In the genomic region with DNA sequence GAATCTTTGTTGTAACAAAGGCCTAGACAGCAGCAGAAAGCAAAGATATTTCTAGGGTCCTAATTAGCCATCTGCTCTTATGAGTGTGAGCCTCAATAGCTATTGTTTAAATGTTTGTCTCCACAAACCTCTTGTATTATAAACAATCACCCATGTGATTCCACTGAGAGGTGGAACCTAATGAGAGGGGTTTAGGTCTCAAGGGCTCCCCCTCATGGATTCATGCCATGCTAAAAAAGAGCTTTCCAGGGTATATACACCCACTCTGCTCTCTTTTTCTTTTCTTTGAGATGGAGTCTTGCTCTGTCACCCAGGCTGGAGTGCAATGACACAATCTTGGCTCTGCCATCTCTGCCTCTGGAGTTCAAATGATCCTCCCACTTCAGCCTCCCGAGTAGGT, we compare ENCODE assay signal across 1 cellular context.
TF ChIP-seq lines count a peak whose summit lies in the region.

No MANE protein-coding gene starts in this region.

TF ChIP-seq in K562, 482 proteins besides CTCF, POLR2A, EP300 and RAD21:
- TF ChIP-seq DDX20 (tag; IDR thresholded peaks at IDR 0.05; ENCODE audit: low read depth) (no peak), ZNF121 (CRISPR knock-in tag; conservative IDR thresholded peaks at IDR 0.05) (no peak), RBBP5 (IDR thresholded peaks at IDR 0.05; ENCODE audit: borderline replicate concordance, insufficient read depth, low read length, poor library complexity, severe bottlenecking) (no peak), ZKSCAN8 (CRISPR knock-in tag; IDR thresholded peaks at IDR 0.05) (no peak)
- TF ChIP-seq, protein P1, sequence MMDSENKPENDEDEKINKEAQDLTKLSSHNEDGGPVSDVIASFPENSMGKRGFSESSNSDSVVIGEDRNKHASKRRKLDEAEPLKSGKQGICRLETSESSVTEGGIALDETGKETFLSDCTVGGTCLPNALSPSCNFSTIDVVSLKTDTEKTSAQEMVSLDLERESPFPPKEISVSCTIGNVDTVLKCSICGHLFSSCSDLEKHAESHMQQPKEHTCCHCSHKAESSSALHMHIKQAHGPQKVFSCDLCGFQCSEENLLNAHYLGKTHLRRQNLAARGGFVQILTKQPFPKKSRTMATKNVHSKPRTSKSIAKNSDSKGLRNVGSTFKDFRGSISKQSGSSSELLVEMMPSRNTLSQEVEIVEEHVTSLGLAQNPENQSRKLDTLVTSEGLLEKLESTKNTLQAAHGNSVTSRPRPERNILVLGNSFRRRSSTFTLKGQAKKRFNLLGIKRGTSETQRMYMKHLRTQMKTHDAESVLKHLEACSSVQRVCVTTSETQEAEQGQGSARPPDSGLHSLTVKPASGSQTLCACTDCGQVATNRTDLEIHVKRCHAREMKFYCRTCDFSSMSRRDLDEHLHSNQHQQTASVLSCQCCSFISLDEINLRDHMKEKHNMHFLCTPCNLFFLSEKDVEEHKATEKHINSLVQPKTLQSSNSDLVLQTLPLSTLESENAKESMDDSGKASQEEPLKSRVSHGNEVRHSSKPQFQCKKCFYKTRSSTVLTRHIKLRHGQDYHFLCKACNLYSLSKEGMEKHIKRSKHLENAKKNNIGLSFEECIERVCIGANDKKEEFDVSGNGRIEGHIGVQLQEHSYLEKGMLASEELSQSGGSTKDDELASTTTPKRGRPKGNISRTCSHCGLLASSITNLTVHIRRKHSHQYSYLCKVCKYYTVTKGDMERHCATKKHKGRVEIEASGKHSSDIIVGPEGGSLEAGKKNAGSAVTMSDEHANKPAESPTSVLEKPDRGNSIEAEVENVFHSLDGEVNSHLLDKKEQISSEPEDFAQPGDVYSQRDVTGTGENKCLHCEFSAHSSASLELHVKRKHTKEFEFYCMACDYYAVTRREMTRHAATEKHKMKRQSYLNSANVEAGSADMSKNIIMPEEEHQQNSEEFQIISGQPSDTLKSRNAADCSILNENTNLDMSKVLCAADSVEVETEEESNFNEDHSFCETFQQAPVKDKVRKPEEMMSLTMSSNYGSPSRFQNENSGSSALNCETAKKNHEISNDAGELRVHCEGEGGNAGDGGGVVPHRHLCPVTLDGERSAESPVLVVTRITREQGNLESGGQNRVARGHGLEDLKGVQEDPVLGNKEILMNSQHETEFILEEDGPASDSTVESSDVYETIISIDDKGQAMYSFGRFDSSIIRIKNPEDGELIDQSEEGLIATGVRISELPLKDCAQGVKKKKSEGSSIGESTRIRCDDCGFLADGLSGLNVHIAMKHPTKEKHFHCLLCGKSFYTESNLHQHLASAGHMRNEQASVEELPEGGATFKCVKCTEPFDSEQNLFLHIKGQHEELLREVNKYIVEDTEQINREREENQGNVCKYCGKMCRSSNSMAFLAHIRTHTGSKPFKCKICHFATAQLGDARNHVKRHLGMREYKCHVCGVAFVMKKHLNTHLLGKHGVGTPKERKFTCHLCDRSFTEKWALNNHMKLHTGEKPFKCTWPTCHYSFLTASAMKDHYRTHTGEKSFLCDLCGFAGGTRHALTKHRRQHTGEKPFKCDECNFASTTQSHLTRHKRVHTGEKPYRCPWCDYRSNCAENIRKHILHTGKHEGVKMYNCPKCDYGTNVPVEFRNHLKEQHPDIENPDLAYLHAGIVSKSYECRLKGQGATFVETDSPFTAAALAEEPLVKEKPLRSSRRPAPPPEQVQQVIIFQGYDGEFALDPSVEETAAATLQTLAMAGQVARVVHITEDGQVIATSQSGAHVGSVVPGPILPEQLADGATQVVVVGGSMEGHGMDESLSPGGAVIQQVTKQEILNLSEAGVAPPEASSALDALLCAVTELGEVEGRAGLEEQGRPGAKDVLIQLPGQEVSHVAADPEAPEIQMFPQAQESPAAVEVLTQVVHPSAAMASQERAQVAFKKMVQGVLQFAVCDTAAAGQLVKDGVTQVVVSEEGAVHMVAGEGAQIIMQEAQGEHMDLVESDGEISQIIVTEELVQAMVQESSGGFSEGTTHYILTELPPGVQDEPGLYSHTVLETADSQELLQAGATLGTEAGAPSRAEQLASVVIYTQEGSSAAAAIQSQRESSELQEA (IDR thresholded peaks at IDR 0.05; ENCODE audit: low read depth): no peak
